Comparison of ENCODE assay signal across 13 cellular contexts in the genomic region with DNA sequence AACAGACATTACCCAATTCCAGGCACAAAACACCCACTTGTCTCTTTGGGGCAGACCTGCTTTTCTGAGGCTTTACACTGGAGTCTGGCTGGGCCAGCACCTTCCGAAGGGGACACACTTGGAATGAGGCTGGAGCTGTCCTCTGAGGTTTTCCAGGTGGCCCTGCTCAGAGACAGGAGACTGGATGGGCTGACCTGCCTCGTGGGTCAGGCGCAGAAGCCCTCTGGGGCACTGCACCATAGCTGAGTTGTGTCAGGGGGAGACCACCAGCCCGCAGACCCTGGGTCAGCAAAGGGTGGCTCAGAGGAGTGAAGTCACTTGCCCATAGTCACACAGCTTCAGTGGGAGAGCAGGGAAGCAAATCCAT. TPM values are rescaled to one million over a fixed set of nuclear protein-coding genes. Genes with fewer than 3 reads are reported as not detected.
A peak's percentile ranks its signal among the peaks of the same experiment; 100 is the strongest.
DNase-seq lines count a peak whose midpoint lies in the region; ATAC-seq, FAIRE-seq and TF ChIP-seq lines count a peak whose summit lies in the region.
"Had no signal": no experiment of that assay in that cellular context is flagged by ENCODE, and none has a peak within 500 bp of the region (broad histone marks: within the 10 kb centered on the region; RNA-seq: fewer than 3 reads in every experiment).

No MANE protein-coding gene starts in this region.

- no peak for TF ChIP-seq CTCF in Panc1 (IDR thresholded peaks at IDR 0.05)
- TF ChIP-seq CTCF in endodermal cell (conservative IDR thresholded peaks at IDR 0.05), result no peak
- no peak for TF ChIP-seq CTCF in progenitor cell of endocrine pancreas (IDR thresholded peaks at IDR 0.05; ENCODE audit: unreplicated experiment)

- H3K36me3 Mint-ChIP-seq in activated T-cell treated with anti-CD3 and anti-CD28 coated beads, Interleukin-2, amount 50 U/mL, for 72 hours (ENCODE audit: insufficient read depth in 2 of 2), result peaks cover 0 to 1% of the 10 kb centered on the region in 2 donors
- H3K36me3 Mint-ChIP-seq in endodermal cell (ENCODE audit: low read depth), result peaks cover 2% of the 10 kb centered on the region
- no peaks in the 10 kb centered on the region for H3K36me3 Mint-ChIP-seq in progenitor cell of endocrine pancreas (ENCODE audit: insufficient read depth)

- intact Hi-C loops in Panc1 (cut with micrococcal nuclease; ENCODE audit: unreplicated experiment), result no loop called here

- H3K27me3 ChIP-seq in Panc1 (ENCODE audit: control insufficient read depth, insufficient read depth, low read length), result no peaks in the 10 kb centered on the region
- peaks cover 47% of the 10 kb centered on the region for H3K27me3 ChIP-seq in endodermal cell (ENCODE audit: control insufficient read depth, insufficient read depth, low read length, poor library complexity, severe bottlenecking)

- CTCF ChIA-PET in Panc1 (lab: Charles Lee), result interaction anchor here (1.0 kb wide), 1 partner anchor 34 kb away, joined by 3 read pairs; no protein-coding TSS in a partner anchor

- in situ Hi-C loops in Panc1 (cut with HindIII; ENCODE audit: low pct_unique_long_range_greater_than_20kb, low sequenced_read_pairs), result no loop called here

- H3K9me3 Mint-ChIP-seq in activated T-cell treated with anti-CD3 and anti-CD28 coated beads, Interleukin-2, amount 50 U/mL, for 72 hours, result no peaks in the 10 kb centered on the region
- H3K9me3 Mint-ChIP-seq in endodermal cell (no peaks in the 10 kb centered on the region), progenitor cell of endocrine pancreas (ENCODE audit: low read depth) (no peaks in the 10 kb centered on the region)

- no peak for DNase-seq in activated T-cell treated with anti-CD3 and anti-CD28 coated beads, Interleukin-2, amount 50 U/mL, for 72 hours
- DNase-seq in activated T-cell treated with anti-CD3 and anti-CD28 coated beads, Interleukin-2, amount 50 U/mL, for 48 hours, result no peak
- DNase-seq in Panc1 (ENCODE audit: low read depth, low spot score), result no peak
- peak; percentile 62 for DNase-seq in endodermal cell
- no peak for DNase-seq in progenitor cell of endocrine pancreas (ENCODE audit: low spot score, unreplicated experiment)
- no peak for DNase-seq in RKO (ENCODE audit: low spot score)
- DNase-seq in activated CD4-positive, CD25-positive, alpha-beta regulatory T cell treated with anti-CD3 and anti-CD28 coated beads, Interleukin-2, amount 50 U/mL, for 72 hours, result no peak
- DNase-seq in RCC 7860 (ENCODE audit: low spot score), result no peak
- DNase-seq: activated CD8-positive, alpha-beta memory T cell treated with anti-CD3 and anti-CD28 coated beads, Interleukin-2, amount 50 U/mL, for 4 hours; KG1; NCI-H1930 had no signal

- WGBS in endodermal cell (ENCODE audit: insufficient coverage in 1 of 2, insufficient read length in 1 of 2), 2 experiments, result 87 to 92% methylated on average over 4 of the region's 4 CpGs

- peaks cover 29% of the 10 kb centered on the region for H3K27me3 Mint-ChIP-seq in activated T-cell treated with anti-CD3 and anti-CD28 coated beads, Interleukin-2, amount 50 U/mL, for 72 hours (ENCODE audit: low read depth)
- H3K27me3 Mint-ChIP-seq in endodermal cell (ENCODE audit: insufficient read depth) (peaks cover 65% of the 10 kb centered on the region), progenitor cell of endocrine pancreas (peaks cover 56% of the 10 kb centered on the region)

- no peak overlapping the region for H3K27ac Mint-ChIP-seq in activated T-cell treated with anti-CD3 and anti-CD28 coated beads, Interleukin-2, amount 50 U/mL, for 72 hours
- H3K27ac Mint-ChIP-seq in endodermal cell, result no peak overlapping the region
- H3K27ac Mint-ChIP-seq in progenitor cell of endocrine pancreas, result no peak overlapping the region

- H3K9me3 ChIP-seq in Panc1 (ENCODE audit: control insufficient read depth, insufficient read depth, low read depth, low read length) (no peaks in the 10 kb centered on the region), endodermal cell (ENCODE audit: control insufficient read depth, low read length) (no peaks in the 10 kb centered on the region)
- H3K9me3 ChIP-seq: breast epithelium had no signal

- H3K4me1 Mint-ChIP-seq in activated T-cell treated with anti-CD3 and anti-CD28 coated beads, Interleukin-2, amount 50 U/mL, for 72 hours (ENCODE audit: low read depth), result peaks cover 25% of the 10 kb centered on the region
- H3K4me1 Mint-ChIP-seq in endodermal cell (peaks cover 8% of the 10 kb centered on the region), progenitor cell of endocrine pancreas (ENCODE audit: low read depth) (peaks cover 11% of the 10 kb centered on the region)

- no TSS peak for BruUV-seq in Panc1 (replicated peaks; lab: Mats Ljungman, UMichigan)

- ATAC-seq in activated T-cell treated with anti-CD3 and anti-CD28 coated beads, Interleukin-2, amount 50 U/mL, for 72 hours (replicated peaks in 1 of 2), result no peak
- ATAC-seq in Panc1, result no peak

- no peak for FAIRE-seq in RCC 7860 (lab: Jason Lieb, UNC)

- POLR2A ChIA-PET in Panc1 (lab: Charles Lee), result interaction anchor here (0.5 kb wide), 1 partner anchor 38 kb away, joined by 4 read pairs; no protein-coding TSS in a partner anchor

- H3K36me3 ChIP-seq in Panc1 (ENCODE audit: control insufficient read depth, insufficient read depth, low read length), result no peaks in the 10 kb centered on the region
- H3K36me3 ChIP-seq in endodermal cell (ENCODE audit: control insufficient read depth, insufficient read depth, low read length), result peaks cover under 1% of the 10 kb centered on the region
- H3K36me3 ChIP-seq: breast epithelium had no signal

- H3K4me3 Mint-ChIP-seq in activated T-cell treated with anti-CD3 and anti-CD28 coated beads, Interleukin-2, amount 50 U/mL, for 72 hours, result peak overlapping the region; percentile 89 to 91
- H3K4me3 Mint-ChIP-seq in endodermal cell, result peak overlapping the region; percentile 64
- H3K4me3 Mint-ChIP-seq in progenitor cell of endocrine pancreas (ENCODE audit: low read depth), result peak overlapping the region; percentile 21

- no peak overlapping the region for H3K9ac ChIP-seq in endodermal cell (ENCODE audit: extremely low read depth, low read length, poor library complexity, severe bottlenecking)

- H3K27ac ChIP-seq in Panc1 (ENCODE audit: low read length) (peak overlapping the region; percentile 79), endodermal cell (ENCODE audit: low read depth, low read length) (no peak overlapping the region)
- H3K27ac ChIP-seq: breast epithelium had no signal

- peaks cover 28% of the 10 kb centered on the region for H3K4me1 ChIP-seq in Panc1 (ENCODE audit: control insufficient read depth, insufficient read depth, low read length)
- H3K4me1 ChIP-seq in endodermal cell (ENCODE audit: control insufficient read depth, insufficient read depth, low read length), result peaks cover 3% of the 10 kb centered on the region

- peak overlapping the region; percentile 59 to 64 for H3K4me3 ChIP-seq in Panc1 (ENCODE audit: low read depth in 2 of 2, low read length in 2 of 2)
- H3K4me3 ChIP-seq in endodermal cell (ENCODE audit: low read length), result no peak overlapping the region

RNA-seq across cellular contexts. Expression of a gene that starts 1.8 kb away (rescaled TPM):
- total RNA-seq in activated T-cell treated with anti-CD3 and anti-CD28 coated beads, Interleukin-2, amount 50 U/mL, for 72 hours, result under 1 TPM; 0.09 to 0.34 TPM
- 23.3 TPM for total RNA-seq in Panc1 (2021; ENCODE audit: unreplicated experiment)
- polyA plus RNA-seq in Panc1 (2012; ENCODE audit: insufficient read length), result 12.9 TPM
- 1 to 10 TPM; 4.0 to 5.0 TPM for total RNA-seq in endodermal cell
- polyA plus RNA-seq in endodermal cell (2013, experiment 1 of 2), result 6.6 TPM
- 5.1 TPM for polyA plus RNA-seq in endodermal cell (2013, experiment 2 of 2)
- 0.53 and 1.2 TPM in 2 replicates for total RNA-seq in progenitor cell of endocrine pancreas

RNA-seq across cellular contexts. Expression of a gene that starts 12.9 kb away (rescaled TPM):
- not detected for total RNA-seq in activated T-cell treated with anti-CD3 and anti-CD28 coated beads, Interleukin-2, amount 50 U/mL, for 72 hours
- total RNA-seq in Panc1 (2021; ENCODE audit: unreplicated experiment) (3.9 TPM), endodermal cell (1 to 10 TPM; 4.2 to 8.0 TPM), progenitor cell of endocrine pancreas (0.64 and 1.1 TPM in 2 replicates)
- 6.4 TPM for polyA plus RNA-seq in Panc1 (2012; ENCODE audit: insufficient read length)
- 7.4 TPM for polyA plus RNA-seq in endodermal cell (2013, experiment 1 of 2)
- polyA plus RNA-seq in endodermal cell (2013, experiment 2 of 2), result 5.7 TPM
- total RNA-seq: T-helper 2 cell treated with Interferon-gamma antibody and Interleukin-4, amounts not matched to agents 100 ng/mL and 5 ng/mL, for 36 hours had no signal

RNA-seq across cellular contexts. Expression of a gene that starts 56.4 kb away (rescaled TPM):
- total RNA-seq in activated T-cell treated with anti-CD3 and anti-CD28 coated beads, Interleukin-2, amount 50 U/mL, for 72 hours, result 100 to 1,000 TPM; 283 to 333 TPM
- total RNA-seq in Panc1 (2021; ENCODE audit: unreplicated experiment) (263 TPM), endodermal cell (100 to 1,000 TPM; 207 to 223 TPM), progenitor cell of endocrine pancreas (361 and 385 TPM in 2 replicates)
- 147 TPM for polyA plus RNA-seq in Panc1 (2012; ENCODE audit: insufficient read length)
- 240 TPM for polyA plus RNA-seq in endodermal cell (2013, experiment 1 of 2)
- polyA plus RNA-seq in endodermal cell (2013, experiment 2 of 2), result 243 TPM

Comparison
In these comparisons a context has a peak if more than half of its experiments do, and no peak if none do; other contexts are left out.
1. H3K4me3 Mint-ChIP-seq: peak in every context shown above with its lines; median percentile 90 in activated T-cell treated with anti-CD3 and anti-CD28 coated beads, Interleukin-2, amount 50 U/mL, for 72 hours; 64 in endodermal cell; 21 in progenitor cell of endocrine pancreas.